In the genomic region with DNA sequence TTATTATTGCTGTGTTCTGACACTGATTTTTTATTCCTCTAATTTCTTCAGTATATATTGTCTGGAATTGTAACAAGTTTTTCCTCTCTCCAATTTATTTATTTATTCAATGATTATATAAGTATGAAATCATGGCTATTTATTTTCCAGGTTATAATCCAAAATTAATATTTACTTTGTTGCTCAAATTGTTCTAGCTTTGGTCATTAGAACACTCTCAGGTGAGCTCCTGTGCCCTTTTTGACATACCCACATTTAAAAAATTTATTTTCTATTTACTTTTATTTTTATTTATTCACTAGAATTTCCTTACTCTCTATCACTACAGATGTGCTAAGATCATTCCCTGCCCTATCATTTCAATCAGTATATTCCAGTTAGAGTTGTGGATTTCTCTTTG, we compare ENCODE assay signal across 1 cellular context.
TF ChIP-seq lines count a peak whose summit lies in the region.

No MANE protein-coding gene starts in this region.

TF ChIP-seq in HepG2, 621 proteins besides CTCF, POLR2A, EP300 and RAD21 (continued from another document):
- no peak for TF ChIP-seq PHF20 (CRISPR knock-in tag; IDR thresholded peaks at IDR 0.05)
- no peak for TF ChIP-seq ZFP62 (CRISPR knock-in tag; IDR thresholded peaks at IDR 0.05)
- no peak for TF ChIP-seq RFXAP (CRISPR knock-in tag; IDR thresholded peaks at IDR 0.05; ENCODE audit: borderline replicate concordance)
- no peak for TF ChIP-seq ZSCAN30 (CRISPR knock-in tag; IDR thresholded peaks at IDR 0.05)
- no peak for TF ChIP-seq ISX (CRISPR knock-in tag; conservative IDR thresholded peaks at IDR 0.05)
- no peak for TF ChIP-seq SYNCRIP (IDR thresholded peaks at IDR 0.05; ENCODE audit: insufficient read depth, low read depth, low read length)
- TF ChIP-seq, protein P1, sequence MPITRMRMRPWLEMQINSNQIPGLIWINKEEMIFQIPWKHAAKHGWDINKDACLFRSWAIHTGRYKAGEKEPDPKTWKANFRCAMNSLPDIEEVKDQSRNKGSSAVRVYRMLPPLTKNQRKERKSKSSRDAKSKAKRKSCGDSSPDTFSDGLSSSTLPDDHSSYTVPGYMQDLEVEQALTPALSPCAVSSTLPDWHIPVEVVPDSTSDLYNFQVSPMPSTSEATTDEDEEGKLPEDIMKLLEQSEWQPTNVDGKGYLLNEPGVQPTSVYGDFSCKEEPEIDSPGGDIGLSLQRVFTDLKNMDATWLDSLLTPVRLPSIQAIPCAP (CRISPR knock-in tag; IDR thresholded peaks at IDR 0.05; ENCODE audit: low read depth) = no peak
- no peak for TF ChIP-seq ZNF672 (CRISPR knock-in tag; IDR thresholded peaks at IDR 0.05)
- TF ChIP-seq MAFK (conservative IDR thresholded peaks at IDR 0.05 in 1 of 2, IDR thresholded peaks at IDR 0.05 in 1 of 2; ENCODE audit: low read length in 2 of 2) = no peak
- TF ChIP-seq CREB1 (IDR thresholded peaks at IDR 0.05) = no peak
- TF ChIP-seq CREB1 (CRISPR knock-in tag; IDR thresholded peaks at IDR 0.05) = no peak
- no peak for TF ChIP-seq TFE3 (CRISPR knock-in tag; IDR thresholded peaks at IDR 0.05)
